Comparison of ENCODE assay signal across 27 cellular contexts in the genomic region with DNA sequence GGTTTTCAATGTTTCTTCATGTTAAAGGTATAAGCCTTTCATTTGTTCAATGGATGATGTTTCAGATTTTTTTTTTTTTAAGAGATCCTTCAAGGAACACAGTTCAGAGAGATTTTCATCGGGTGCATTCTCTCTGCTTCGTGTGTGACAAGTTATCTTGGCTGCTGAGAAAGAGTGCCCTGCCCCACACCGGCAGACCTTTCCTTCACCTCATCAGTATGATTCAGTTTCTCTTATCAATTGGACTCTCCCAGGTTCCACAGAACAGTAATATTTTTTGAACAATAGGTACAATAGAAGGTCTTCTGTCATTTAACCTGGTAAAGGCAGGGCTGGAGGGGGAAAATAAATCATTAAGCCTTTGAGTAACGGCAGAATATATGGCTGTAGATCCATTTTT.
"Had no signal": no experiment of that assay in that cellular context is flagged by ENCODE, and none has a peak within 500 bp of the region (broad histone marks: within the 10 kb centered on the region; RNA-seq: fewer than 3 reads in every experiment).

No MANE protein-coding gene starts in this region.

- H3K4me3 ChIP-seq: heart left ventricle, left ventricle myocardium inferior, lung, ovary, right atrium auricular region, skin epidermis, spleen, tibial nerve, uterus had no signal

- H3K9me3 ChIP-seq: heart left ventricle, left ventricle myocardium inferior, ovary, right atrium auricular region, spleen, tibial nerve, uterus had no signal

- H3K4me1 ChIP-seq: uterus had no signal

- DNase-seq: heart left ventricle; hypothalamus; immature natural killer cell; kidney; left ventricle myocardium inferior; mesendoderm; naive B cell; natural killer cell; nephron progenitor cell; ovary; spleen; stimulated activated CD4-positive, alpha-beta T cell treated with anti-CD3 and anti-CD28 coated beads, Interleukin-4, amount 100 ng/mL, for 24 hours; stimulated activated CD8-positive, alpha-beta memory T cell treated with anti-CD3 and anti-CD28 coated beads, Interleukin-4, amount 100 ng/mL, for 48 hours; stimulated activated naive CD4-positive, alpha-beta T cell treated with Interleukin-2 at 50 U/mL for 16 hours; stimulated activated naive CD8-positive, alpha-beta T cell treated with anti-CD3 and anti-CD28 coated beads, Interleukin-15, amount 100 ng/mL, for 72 hours; substantia nigra; uterus had no signal

- H3K27me3 ChIP-seq: heart left ventricle, ovary, right atrium auricular region, spleen, tibial nerve, uterus had no signal

- H3K36me3 ChIP-seq: heart left ventricle, left ventricle myocardium inferior, ovary, right atrium auricular region, spleen, tibial nerve, uterus had no signal

- FAIRE-seq: islet of Langerhans, kidney had no signal

- H3K36me3 Mint-ChIP-seq: immature natural killer cell; naive B cell; natural killer cell; stimulated activated memory B cell treated with anti-CD40 and anti-IgM and Interleukin-4, amounts not matched to agents 10 μg/mL and 1 μg/mL and 100 μg/mL, for 72 hours; type B pancreatic cell had no signal

- H3K27me3 Mint-ChIP-seq: progenitor cell of endocrine pancreas; stimulated activated memory B cell treated with anti-CD40 and anti-IgM and Interleukin-4, amounts not matched to agents 10 μg/mL and 1 μg/mL and 100 μg/mL, for 72 hours; type B pancreatic cell had no signal

- H3K9me3 Mint-ChIP-seq: mesothelial cell of epicardium; nephron progenitor cell; stimulated activated memory B cell treated with anti-CD40 and anti-IgM and Interleukin-4, amounts not matched to agents 10 μg/mL and 1 μg/mL and 100 μg/mL, for 72 hours; stimulated activated naive CD8-positive, alpha-beta T cell treated with anti-CD3 and anti-CD28 coated beads, Interleukin-15, amount 100 ng/mL, for 72 hours; type B pancreatic cell had no signal

- H3K4me1 Mint-ChIP-seq: immature natural killer cell; naive B cell; natural killer cell; stimulated activated memory B cell treated with anti-CD40 and anti-IgM and Interleukin-4, amounts not matched to agents 10 μg/mL and 1 μg/mL and 100 μg/mL, for 72 hours; stimulated activated naive CD8-positive, alpha-beta T cell treated with anti-CD3 and anti-CD28 coated beads, Interleukin-15, amount 100 ng/mL, for 72 hours had no signal

- H3K27ac ChIP-seq: heart left ventricle, left ventricle myocardium inferior, ovary, right atrium auricular region, skin epidermis, spleen, tibial nerve, uterus had no signal

- ATAC-seq: heart left ventricle; natural killer cell; sciatic nerve; stimulated activated memory B cell treated with anti-CD40 and anti-IgM and Interleukin-4, amounts not matched to agents 10 μg/mL and 1 μg/mL and 100 μg/mL, for 72 hours; stimulated activated naive CD8-positive, alpha-beta T cell treated with anti-CD3 and anti-CD28 coated beads, Interleukin-15, amount 100 ng/mL, for 72 hours had no signal

- H3K27ac Mint-ChIP-seq: immature natural killer cell; mesothelial cell of epicardium; naive B cell; natural killer cell; nephron progenitor cell; progenitor cell of endocrine pancreas; stimulated activated memory B cell treated with anti-CD40 and anti-IgM and Interleukin-4, amounts not matched to agents 10 μg/mL and 1 μg/mL and 100 μg/mL, for 72 hours; stimulated activated naive CD8-positive, alpha-beta T cell treated with anti-CD3 and anti-CD28 coated beads, Interleukin-15, amount 100 ng/mL, for 72 hours; type B pancreatic cell had no signal

- H3K4me3 Mint-ChIP-seq: immature natural killer cell; mesothelial cell of epicardium; naive B cell; natural killer cell; nephron progenitor cell; stimulated activated memory B cell treated with anti-CD40 and anti-IgM and Interleukin-4, amounts not matched to agents 10 μg/mL and 1 μg/mL and 100 μg/mL, for 72 hours; stimulated activated naive CD8-positive, alpha-beta T cell treated with anti-CD3 and anti-CD28 coated beads, Interleukin-15, amount 100 ng/mL, for 72 hours; type B pancreatic cell had no signal
